Comparison of ENCODE assay signal across 9 cellular contexts in genomic region chr7:151110941-151111645, GRCh38. TPM values are rescaled to one million over a fixed set of nuclear protein-coding genes. Genes with fewer than 3 reads are reported as not detected.
DNase-seq lines count a peak whose midpoint lies in the region; ATAC-seq and FAIRE-seq lines count a peak whose summit lies in the region.
"Had no signal": no experiment of that assay in that cellular context is flagged by ENCODE, and none has a peak within 500 bp of the region (broad histone marks: within the 10 kb centered on the region; RNA-seq: fewer than 3 reads in every experiment).

No MANE protein-coding gene starts in this region.

- no peaks in the 10 kb centered on the region for H3K9me3 ChIP-seq in CD8-positive, alpha-beta memory T cell (ENCODE audit: low read length)
- no peaks in the 10 kb centered on the region for H3K9me3 ChIP-seq in trophoblast cell (ENCODE audit: insufficient read depth, low read depth, low read length)

- peak overlapping the region; percentile 80 for H3K4ac ChIP-seq in trophoblast cell (ENCODE audit: low read depth, low read length)

- peak overlapping the region; percentile 92 for H2AK5ac ChIP-seq in trophoblast cell (ENCODE audit: low read length)

- no peaks in the 10 kb centered on the region for H3K27me3 ChIP-seq in CD8-positive, alpha-beta memory T cell (ENCODE audit: insufficient read depth, low read length, poor library complexity, severe bottlenecking)
- H3K27me3 ChIP-seq in trophoblast cell (ENCODE audit: insufficient read depth, low read length) = no peaks in the 10 kb centered on the region

- no peak overlapping the region for H4K12ac ChIP-seq in trophoblast cell (ENCODE audit: low read depth, low read length)

- peaks cover 0 to 15% (median 4%) of the 10 kb centered on the region in 3 donors for H3K4me1 Mint-ChIP-seq in CD8-positive, alpha-beta memory T cell

- H2BK12ac ChIP-seq in trophoblast cell (ENCODE audit: low read length) = peak overlapping the region; percentile 69

- WGBS in trophoblast cell (ENCODE audit: extremely low coverage, insufficient coverage, insufficient read length) = no CpG with 5 or more reads among the region's 20 CpGs

- H3K36me3 Mint-ChIP-seq in CD8-positive, alpha-beta memory T cell = no peaks in the 10 kb centered on the region

- H4K91ac ChIP-seq in trophoblast cell (ENCODE audit: low read depth, low read length) = no peak overlapping the region

- H3K9ac ChIP-seq in trophoblast cell (ENCODE audit: low read length) = no peak overlapping the region

- CTCF ChIA-PET in CD8-positive, alpha-beta memory T cell (lab: Charles Lee) = interaction anchor here (0.7 to 7.4 kb wide), 28 partner anchors 9 to 235 kb away, joined by 3 to 39 read pairs (median 4); partner anchors contain the start of genes ABCB8, AGAP3, FASTK and TMUB1

- peaks cover 8% of the 10 kb centered on the region for H3K4me1 ChIP-seq in CD8-positive, alpha-beta memory T cell (ENCODE audit: insufficient read depth, low read length)
- H3K4me1 ChIP-seq in trophoblast cell (ENCODE audit: control insufficient read depth in 1 of 2, insufficient read depth in 2 of 2, low read length in 2 of 2) = peaks cover 16 to 24% of the 10 kb centered on the region in 2 experiments

- no peak overlapping the region for H3K27ac ChIP-seq in CD8-positive, alpha-beta memory T cell (ENCODE audit: low read depth, low read length)
- H3K27ac ChIP-seq in trophoblast cell (ENCODE audit: low read depth, low read length) = no peak overlapping the region

- no peaks in the 10 kb centered on the region for H3K36me3 ChIP-seq in CD8-positive, alpha-beta memory T cell (ENCODE audit: insufficient read depth, low read length)
- peaks cover 2 to 3% of the 10 kb centered on the region in 2 experiments for H3K36me3 ChIP-seq in trophoblast cell (ENCODE audit: control insufficient read depth in 1 of 2, insufficient read depth in 2 of 2, low read length in 2 of 2)

- DNase-seq in CD8-positive, alpha-beta memory T cell = peak; percentile 54 to 82 (median 64)
- peak; percentile 10 for DNase-seq in SHP77 treated with DMSO at 0.1 percent for 48 hours (lab: John Stamatoyannopoulos, UW)
- DNase-seq in activated effector memory CD4-positive, alpha-beta T cell treated with anti-CD3 and anti-CD28 coated beads, Interleukin-2, amount 50 U/mL, for 16 hours = peak; percentile 90
- DNase-seq in germinal center (ENCODE audit: low spot score) = peak; percentile 85
- DNase-seq in trophoblast cell = peak; percentile 72 to 91
- peak; percentile 48 for DNase-seq in urothelium cell line (ENCODE audit: low spot score)

- H2AFZ ChIP-seq in trophoblast cell (ENCODE audit: insufficient read depth, low read length, poor library complexity) = no peak overlapping the region

- peaks cover 4 to 5% of the 10 kb centered on the region in 2 donors for H3K27me3 Mint-ChIP-seq in CD8-positive, alpha-beta memory T cell

- no peak overlapping the region for H3K23ac ChIP-seq in trophoblast cell (ENCODE audit: low read length)

- H3K4me2 ChIP-seq in trophoblast cell (ENCODE audit: low read length) = no peak overlapping the region

- POLR2A ChIA-PET in CD8-positive, alpha-beta memory T cell (lab: Charles Lee) = no interaction called here

- H3K4me3 ChIP-seq in CD8-positive, alpha-beta memory T cell (ENCODE audit: low read length) = no peak overlapping the region
- no peak overlapping the region for H3K4me3 ChIP-seq in trophoblast cell (ENCODE audit: low read depth, low read length)

- peak overlapping the region; percentile 57 for H3K18ac ChIP-seq in trophoblast cell (ENCODE audit: low read length)

- no peak overlapping the region for H4K8ac ChIP-seq in trophoblast cell (ENCODE audit: low read depth, low read length)

- peaks cover 15% of the 10 kb centered on the region for H3K79me2 ChIP-seq in trophoblast cell (ENCODE audit: control insufficient read depth, insufficient read depth, low read length, poor library complexity)

- no peak overlapping the region for H3K14ac ChIP-seq in trophoblast cell (ENCODE audit: low read length)

- H3K79me1 ChIP-seq in trophoblast cell (ENCODE audit: low read length) = peaks cover 24% of the 10 kb centered on the region

- no peak overlapping the region for H2BK5ac ChIP-seq in trophoblast cell (ENCODE audit: low read depth, low read length, poor library complexity)

- peak overlapping the region in 2 of 8 donors; percentile 9 to 58 for H3K27ac Mint-ChIP-seq in CD8-positive, alpha-beta memory T cell

- no peak for FAIRE-seq in urothelium cell line (lab: Jason Lieb, UNC)
- FAIRE-seq: TTC549 had no signal

- no peaks in the 10 kb centered on the region for H3K9me3 Mint-ChIP-seq in CD8-positive, alpha-beta memory T cell

- ATAC-seq in GM19372 (IDR thresholded peaks at IDR 0.05; ENCODE audit: low read depth, unreplicated experiment) = peak; percentile 75
- peak; percentile 69 for ATAC-seq in HG03571 (IDR thresholded peaks at IDR 0.05; ENCODE audit: unreplicated experiment)

- no peak overlapping the region for H3K4me3 Mint-ChIP-seq in CD8-positive, alpha-beta memory T cell

- no peak overlapping the region for H2BK120ac ChIP-seq in trophoblast cell (ENCODE audit: insufficient read depth, low read length, poor library complexity)

RNA-seq across cellular contexts. Expression of gene AGAP3, which starts 24.8 kb away (rescaled TPM):
- 10 to 100 TPM; 39.9 to 40.7 TPM for total RNA-seq in CD8-positive, alpha-beta memory T cell
- polyA plus RNA-seq in CD8-positive, alpha-beta memory T cell = 8.0 TPM
- 91.1 and 102 TPM in 2 replicates for polyA plus RNA-seq in trophoblast cell (2013)

RNA-seq across cellular contexts. Expression of gene TMUB1, which starts 27.8 kb away (rescaled TPM):
- total RNA-seq in CD8-positive, alpha-beta memory T cell = 10 to 100 TPM; 81.7 to 83.5 TPM
- polyA plus RNA-seq in CD8-positive, alpha-beta memory T cell = 69.7 TPM
- polyA plus RNA-seq in trophoblast cell (2013) = 82.7 and 85.1 TPM in 2 replicates

RNA-seq across cellular contexts. Expression of gene FASTK, which starts 30.5 kb away (rescaled TPM):
- total RNA-seq in CD8-positive, alpha-beta memory T cell = 10 to 100 TPM; 83.1 to 88.8 TPM
- 52.0 TPM for polyA plus RNA-seq in CD8-positive, alpha-beta memory T cell
- 59.7 and 61.2 TPM in 2 replicates for polyA plus RNA-seq in trophoblast cell (2013)

RNA-seq across cellular contexts. Expression of gene SLC4A2, which starts 51.7 kb away (rescaled TPM):
- 100 to 1,000 TPM; 119 to 121 TPM for total RNA-seq in CD8-positive, alpha-beta memory T cell
- 25.5 TPM for polyA plus RNA-seq in CD8-positive, alpha-beta memory T cell
- 225 and 252 TPM in 2 replicates for polyA plus RNA-seq in trophoblast cell (2013)

RNA-seq across cellular contexts. Expression of gene CDK5, which starts 53.4 kb away (rescaled TPM):
- 10 to 100 TPM; 20.5 to 23.2 TPM for total RNA-seq in CD8-positive, alpha-beta memory T cell
- polyA plus RNA-seq in CD8-positive, alpha-beta memory T cell = 14.3 TPM
- polyA plus RNA-seq in trophoblast cell (2013) = 22.3 and 22.9 TPM in 2 replicates

Comparison
In these comparisons a context has a peak if more than half of its experiments do, and no peak if none do; other contexts are left out.
1. DNase-seq: peak in every context shown above with its lines; median percentile 90 in activated effector memory CD4-positive, alpha-beta T cell treated with anti-CD3 and anti-CD28 coated beads, Interleukin-2, amount 50 U/mL, for 16 hours; 85 in germinal center; 82 in trophoblast cell; 64 in CD8-positive, alpha-beta memory T cell; 48 in urothelium cell line; 10 in SHP77 treated with DMSO at 0.1 percent for 48 hours.